In genomic region chr22:30425327-30425615, GRCh38 we compare ENCODE assay signal across 8 cellular contexts. TPM values are rescaled to one million over a fixed set of nuclear protein-coding genes. Genes with fewer than 3 reads are reported as not detected.
DNase-seq lines count a peak whose midpoint lies in the region; ATAC-seq, FAIRE-seq and TF ChIP-seq lines count a peak whose summit lies in the region.

No MANE protein-coding gene starts in this region.

- intact Hi-C loops in mucosa of descending colon (cut with DNase I, micrococcal nuclease) = no loop called here

- H3K36me3 ChIP-seq in bronchial epithelial cell (ENCODE audit: control insufficient read depth, insufficient read depth, low read length) (peaks cover 5% of the 10 kb centered on the region), mucosa of descending colon (ENCODE audit: low read depth) (no peaks in the 10 kb centered on the region)

- peak overlapping the region; percentile 99 for H3K27ac Mint-ChIP-seq in stimulated activated naive CD8-positive, alpha-beta T cell treated with anti-CD3 and anti-CD28 coated beads, Interleukin-15, Interleukin-2, amounts not matched to agents 100 ng/mL and 50 ng/mL, for 24 hours

- no peaks in the 10 kb centered on the region for H3K9me3 ChIP-seq in mucosa of descending colon

- H3K36me3 Mint-ChIP-seq in stimulated activated naive CD8-positive, alpha-beta T cell treated with anti-CD3 and anti-CD28 coated beads, Interleukin-15, Interleukin-2, amounts not matched to agents 100 ng/mL and 50 ng/mL, for 24 hours (ENCODE audit: low read depth) = peaks cover 40% of the 10 kb centered on the region

- H3K9me3 Mint-ChIP-seq in stimulated activated naive CD8-positive, alpha-beta T cell treated with anti-CD3 and anti-CD28 coated beads, Interleukin-15, Interleukin-2, amounts not matched to agents 100 ng/mL and 50 ng/mL, for 24 hours = no peaks in the 10 kb centered on the region

- H3K27me3 Mint-ChIP-seq in stimulated activated naive CD8-positive, alpha-beta T cell treated with anti-CD3 and anti-CD28 coated beads, Interleukin-15, Interleukin-2, amounts not matched to agents 100 ng/mL and 50 ng/mL, for 24 hours = no peaks in the 10 kb centered on the region

- no peak for FAIRE-seq in bronchial epithelial cell (lab: Jason Lieb, UNC)

- H3K27me3 ChIP-seq in bronchial epithelial cell (ENCODE audit: control insufficient read depth, insufficient read depth, low read length) = no peaks in the 10 kb centered on the region

- H3K4me3 ChIP-seq in bronchial epithelial cell (ENCODE audit: low read depth, low read length) = peak overlapping the region; percentile 49
- peak overlapping the region; percentile 58 for H3K4me3 ChIP-seq in mucosa of descending colon

- H3K4me1 ChIP-seq in mucosa of descending colon (ENCODE audit: low read depth) = peaks cover 39% of the 10 kb centered on the region

- H3K4me1 Mint-ChIP-seq in stimulated activated naive CD8-positive, alpha-beta T cell treated with anti-CD3 and anti-CD28 coated beads, Interleukin-15, Interleukin-2, amounts not matched to agents 100 ng/mL and 50 ng/mL, for 24 hours (ENCODE audit: low read depth) = peaks cover 66% of the 10 kb centered on the region

- ATAC-seq in stimulated activated naive CD8-positive, alpha-beta T cell treated with anti-CD3 and anti-CD28 coated beads, Interleukin-15, Interleukin-2, amounts not matched to agents 100 U/mL and 50 U/mL, for 24 hours = no peak
- ATAC-seq in mucosa of descending colon (no peak), GM19467 (IDR thresholded peaks at IDR 0.05; ENCODE audit: unreplicated experiment) (no peak)

- TF ChIP-seq CTCF in bronchial epithelial cell (IDR thresholded peaks at IDR 0.05; ENCODE audit: insufficient read depth, low read length, severe bottlenecking) (no peak), mucosa of descending colon (IDR thresholded peaks at IDR 0.05) (no peak)

- no peak for DNase-seq in stimulated activated naive CD8-positive, alpha-beta T cell treated with anti-CD3 and anti-CD28 coated beads, Interleukin-15, Interleukin-2, amounts not matched to agents 100 U/mL and 50 U/mL, for 24 hours
- DNase-seq in bronchial epithelial cell (ENCODE audit: low read depth) (peak; percentile 15), mucosa of descending colon (no peak), NCI-H2227 (lab: John Stamatoyannopoulos, UW; ENCODE audit: unreplicated experiment) (no peak), NOMO-1 treated with DMSO at 0.1 percent for 48 hours (lab: John Stamatoyannopoulos, UW; ENCODE audit: unreplicated experiment) (no peak), NCI-H345 (lab: John Stamatoyannopoulos, UW) (no peak)

- peak overlapping the region; percentile 98 for H3K4me3 Mint-ChIP-seq in stimulated activated naive CD8-positive, alpha-beta T cell treated with anti-CD3 and anti-CD28 coated beads, Interleukin-15, Interleukin-2, amounts not matched to agents 100 ng/mL and 50 ng/mL, for 24 hours

RNA-seq across cellular contexts. Expression of gene MTFP1, which starts 0.3 kb away (rescaled TPM):
- total RNA-seq in bronchial epithelial cell = 16.0 and 53.2 TPM in 2 replicates
- 10 to 100 TPM; 14.0 to 26.0 (median 25.3) TPM for total RNA-seq in mucosa of descending colon

RNA-seq across cellular contexts. Expression of gene SEC14L2, which starts 28.5 kb away (rescaled TPM):
- total RNA-seq in bronchial epithelial cell (32.6 and 34.5 TPM in 2 replicates), mucosa of descending colon (1 to 10 TPM in 2 of 3 donors, under 1 TPM in 1; 0.67 to 4.0 (median 2.5) TPM)

RNA-seq across cellular contexts. Expression of gene RNF215, which starts 38.1 kb away (rescaled TPM):
- 14.1 and 15.5 TPM in 2 replicates for total RNA-seq in bronchial epithelial cell
- 10 to 100 TPM in 1 of 3 donors, 1 to 10 TPM in 2; 9.0 to 14.2 (median 9.1) TPM for total RNA-seq in mucosa of descending colon

RNA-seq across cellular contexts. Expression of gene SEC14L3, which starts 46.5 kb away (rescaled TPM):
- total RNA-seq in bronchial epithelial cell (not detected in 2 replicates), mucosa of descending colon (not detected)
